ENCODE assay signal across 8 cellular contexts in genomic region chr14:24195186-24196070, GRCh38. TPM values are rescaled to one million over a fixed set of nuclear protein-coding genes. Genes with fewer than 3 reads are reported as not detected.
DNase-seq lines count a peak whose midpoint lies in the region; ATAC-seq and TF ChIP-seq lines count a peak whose summit lies in the region.

Gene TM9SF1 (minus strand): TSS chr14:24195441. CDS start chr14:24195019, 422 bp downstream.

- H3K9me3 ChIP-seq in endodermal cell (ENCODE audit: control insufficient read depth, low read length) = no peaks in the 10 kb centered on the region

- DNase-seq in COLO829 (ENCODE audit: low spot score) (peak; percentile 90), HS-27A (ENCODE audit: low read depth) (peak; percentile 73), NOMO-1 treated with DMSO at 0.1 percent for 48 hours (lab: John Stamatoyannopoulos, UW; ENCODE audit: unreplicated experiment) (peak; percentile 67), endodermal cell (peak; percentile 95), mesothelial cell of epicardium (ENCODE audit: low spot score in 2 of 2, unreplicated experiment in 2 of 2) (peak; percentile 61 to 83)
- DNase-seq in activated CD8-positive, alpha-beta memory T cell treated with anti-CD3 and anti-CD28 coated beads, Interleukin-2, amount 10 ng/mL, durations not matched to agents 7 days and 5 days = peak; percentile 93
- DNase-seq in stimulated activated CD8-positive, alpha-beta memory T cell treated with anti-CD3 and anti-CD28 coated beads, Interleukin-15, amount 100 ng/mL, for 4 hours (ENCODE audit: low read depth in 2 of 2) = peak; percentile 74 to 80

- H3K9me3 Mint-ChIP-seq in activated CD8-positive, alpha-beta memory T cell treated with anti-CD3 and anti-CD28 coated beads, Interleukin-2, amount 10 ng/mL, durations not matched to agents 7 days and 5 days (ENCODE audit: low read depth) = peaks cover 2% of the 10 kb centered on the region
- H3K9me3 Mint-ChIP-seq in endodermal cell = peaks cover 3% of the 10 kb centered on the region
- no peaks in the 10 kb centered on the region for H3K9me3 Mint-ChIP-seq in mesothelial cell of epicardium

- H3K4me3 Mint-ChIP-seq in activated CD8-positive, alpha-beta memory T cell treated with anti-CD3 and anti-CD28 coated beads, Interleukin-2, amount 10 ng/mL, durations not matched to agents 7 days and 5 days = peak within 1 kb of the TSS; percentile 89
- H3K4me3 Mint-ChIP-seq in endodermal cell (peak within 1 kb of the TSS; percentile 77), mesothelial cell of epicardium (peak within 1 kb of the TSS; percentile 88)

- ATAC-seq in GM19468 (IDR thresholded peaks at IDR 0.05; ENCODE audit: extremely low read depth, unreplicated experiment) = peak; percentile 63
- ATAC-seq in activated CD8-positive, alpha-beta memory T cell treated with anti-CD3 and anti-CD28 coated beads, Interleukin-2, amount 10 ng/mL, durations not matched to agents 7 days and 5 days = peak; percentile 92

- H3K27me3 ChIP-seq in endodermal cell (ENCODE audit: control insufficient read depth, insufficient read depth, low read length, poor library complexity, severe bottlenecking) = no peaks in the 10 kb centered on the region

- H3K9ac ChIP-seq in endodermal cell (ENCODE audit: extremely low read depth, low read length, poor library complexity, severe bottlenecking) = peak within 1 kb of the TSS; percentile 93

- H3K27ac ChIP-seq in endodermal cell (ENCODE audit: low read depth, low read length) = peak within 1 kb of the TSS; percentile 96

- H3K4me1 ChIP-seq in endodermal cell (ENCODE audit: control insufficient read depth, insufficient read depth, low read length) = no peaks in the 10 kb centered on the region

- H3K36me3 Mint-ChIP-seq in activated CD8-positive, alpha-beta memory T cell treated with anti-CD3 and anti-CD28 coated beads, Interleukin-2, amount 10 ng/mL, durations not matched to agents 7 days and 5 days = peaks cover 41% of the 10 kb centered on the region
- peaks cover 51% of the 10 kb centered on the region for H3K36me3 Mint-ChIP-seq in endodermal cell (ENCODE audit: low read depth)
- peaks cover 31% of the 10 kb centered on the region for H3K36me3 Mint-ChIP-seq in mesothelial cell of epicardium

- H3K4me3 ChIP-seq in endodermal cell (ENCODE audit: low read length) = peak within 1 kb of the TSS; percentile 91

- CTCF ChIA-PET in activated CD8-positive, alpha-beta memory T cell treated with anti-CD3 and anti-CD28 coated beads, Interleukin-2, amount 10 ng/mL, durations not matched to agents 7 days and 5 days (lab: Charles Lee) = interaction anchor here (0.7 to 2.2 kb wide), 12 partner anchors 15 to 235 kb away, joined by 3 to 14 read pairs (median 6); partner anchors contain the start of genes CHMP4A, CIDEB, IRF9 and KHNYN

- no peaks in the 10 kb centered on the region for H3K27me3 Mint-ChIP-seq in activated CD8-positive, alpha-beta memory T cell treated with anti-CD3 and anti-CD28 coated beads, Interleukin-2, amount 10 ng/mL, durations not matched to agents 7 days and 5 days
- H3K27me3 Mint-ChIP-seq in endodermal cell (ENCODE audit: insufficient read depth) (no peaks in the 10 kb centered on the region), mesothelial cell of epicardium (ENCODE audit: low read depth) (no peaks in the 10 kb centered on the region)

- peaks cover 39% of the 10 kb centered on the region for H3K36me3 ChIP-seq in endodermal cell (ENCODE audit: control insufficient read depth, insufficient read depth, low read length)

- peaks cover 56% of the 10 kb centered on the region for H3K4me1 Mint-ChIP-seq in activated CD8-positive, alpha-beta memory T cell treated with anti-CD3 and anti-CD28 coated beads, Interleukin-2, amount 10 ng/mL, durations not matched to agents 7 days and 5 days
- H3K4me1 Mint-ChIP-seq in endodermal cell (peaks cover 8% of the 10 kb centered on the region), mesothelial cell of epicardium (peaks cover 23% of the 10 kb centered on the region)

- H3K27ac Mint-ChIP-seq in activated CD8-positive, alpha-beta memory T cell treated with anti-CD3 and anti-CD28 coated beads, Interleukin-2, amount 10 ng/mL, durations not matched to agents 7 days and 5 days = peak within 1 kb of the TSS; percentile 95
- peak within 1 kb of the TSS; percentile 96 for H3K27ac Mint-ChIP-seq in endodermal cell
- peak within 1 kb of the TSS; percentile 92 for H3K27ac Mint-ChIP-seq in mesothelial cell of epicardium

- WGBS in endodermal cell (ENCODE audit: insufficient coverage in 1 of 2, insufficient read length in 1 of 2), 2 experiments = 0% methylated on average over 50 to 89 of the region's 89 CpGs

- TF ChIP-seq CTCF in endodermal cell (conservative IDR thresholded peaks at IDR 0.05) (no peak), mesothelial cell of epicardium (IDR thresholded peaks at IDR 0.05; ENCODE audit: unreplicated experiment) (no peak)

RNA-seq across cellular contexts. Expression of gene TM9SF1, which starts in this region (rescaled TPM):
- total RNA-seq in activated CD8-positive, alpha-beta memory T cell treated with anti-CD3 and anti-CD28 coated beads, Interleukin-2, amount 10 ng/mL, durations not matched to agents 7 days and 5 days = 10 to 100 TPM; 26.7 to 32.8 TPM
- 10 to 100 TPM; 37.4 to 40.8 TPM for total RNA-seq in endodermal cell
- polyA plus RNA-seq in endodermal cell (2013, experiment 1 of 2) = 38.3 TPM
- 34.4 TPM for polyA plus RNA-seq in endodermal cell (2013, experiment 2 of 2)
- 44.9 to 45.8 TPM (median 45.7 TPM) in 3 replicates for total RNA-seq in mesothelial cell of epicardium

Comparison
In these comparisons a context has a peak if more than half of its experiments do, and no peak if none do; other contexts are left out.
1. Peak in every context shown above with its lines: DNase-seq, ATAC-seq, H3K4me3 ChIP-seq and H3K27ac ChIP-seq.